In the genomic region with DNA sequence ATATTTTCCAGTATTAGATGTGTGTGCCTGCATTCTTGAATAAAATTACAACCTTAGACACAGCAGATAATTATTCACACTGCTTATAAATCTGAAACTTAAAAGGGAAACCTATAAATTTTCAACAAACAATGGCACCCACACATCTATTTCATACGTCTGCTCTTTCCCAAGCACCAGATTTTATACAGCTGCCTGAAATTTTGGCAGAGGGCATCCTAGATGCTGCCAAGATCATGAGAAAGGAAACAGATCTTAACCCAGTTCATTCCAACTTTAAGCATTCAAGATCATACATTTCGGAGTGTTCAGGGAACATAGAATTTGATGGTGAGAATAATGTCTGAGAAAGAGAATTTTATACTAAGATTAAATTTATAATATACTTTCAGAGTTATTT, we compare ENCODE assay signal across 23 cellular contexts. TPM values are rescaled to one million over a fixed set of nuclear protein-coding genes. Genes with fewer than 3 reads are reported as not detected.
DNase-seq lines count a peak whose midpoint lies in the region; ATAC-seq and TF ChIP-seq lines count a peak whose summit lies in the region.
"Had no signal": no experiment of that assay in that cellular context is flagged by ENCODE, and none has a peak within 500 bp of the region (broad histone marks: within the 10 kb centered on the region; RNA-seq: fewer than 3 reads in every experiment).

No MANE protein-coding gene starts in this region.

- TF ChIP-seq POLR2A in suprapubic skin (IDR thresholded peaks at IDR 0.05): no peak

- H3K27me3 ChIP-seq in suprapubic skin: no peaks in the 10 kb centered on the region
- H3K27me3 ChIP-seq: BLaER1 had no signal

- H3K36me3 ChIP-seq in suprapubic skin: no peaks in the 10 kb centered on the region
- H3K36me3 ChIP-seq: BLaER1 had no signal

- H3K9me3 ChIP-seq in suprapubic skin: no peaks in the 10 kb centered on the region
- H3K9me3 ChIP-seq: BLaER1, SK-N-SH had no signal

- peak; percentile 5 for DNase-seq in GM03348 (ENCODE audit: low spot score)
- DNase-seq in fibroblast of pulmonary artery (ENCODE audit: low read depth): peak; percentile 71
- DNase-seq in suprapubic skin (ENCODE audit: low spot score in 2 of 2): no peak
- no peak for DNase-seq in posterior vena cava (ENCODE audit: low spot score)
- DNase-seq in GM19240 (ENCODE audit: insufficient read length, low spot score): no peak
- DNase-seq: CD4-positive, alpha-beta T cell; COR-L47; DMS79; HCEC 1CT; IMR-90; NCI-H1048; NCI-H146; NCI-H2029; NCI-H2227 treated with DMSO at 0.1 percent for 48 hours; NCI-H510A; SIG-M5; SK-N-SH had no signal

- no peak for TF ChIP-seq CTCF in VCaP (conservative IDR thresholded peaks at IDR 0.05)
- TF ChIP-seq CTCF in fibroblast of pulmonary artery (IDR thresholded peaks at IDR 0.05; ENCODE audit: low read length, missing control alignments): no peak
- no peak for TF ChIP-seq CTCF in suprapubic skin (IDR thresholded peaks at IDR 0.05)

- no peak for ATAC-seq in HG02885 (IDR thresholded peaks at IDR 0.05; ENCODE audit: poor library complexity, unreplicated experiment)
- ATAC-seq: GM12878, GM23338 had no signal

- intact Hi-C loops in posterior vena cava (cut with DNase I): no loop called here

- peaks cover 10% of the 10 kb centered on the region for H3K4me1 ChIP-seq in suprapubic skin
- H3K4me1 ChIP-seq: BLaER1 had no signal

- no peak for TF ChIP-seq EP300 in suprapubic skin (IDR thresholded peaks at IDR 0.05)

- H3K4me3 ChIP-seq in fibroblast of pulmonary artery (replicated peaks; ENCODE audit: low read depth, low read length) (no peak overlapping the region), suprapubic skin (no peak overlapping the region)
- H3K4me3 ChIP-seq: BLaER1, GM12878, GM23338 had no signal

- H3K27ac ChIP-seq in VCaP (peak overlapping the region; percentile 65), suprapubic skin (peak overlapping the region; percentile 46)
- H3K27ac ChIP-seq: BLaER1, KMS-11 had no signal

- WGBS in suprapubic skin: 18% methylated on average over 2 of the region's 2 CpGs

RNA-seq across cellular contexts. Expression of gene CLDN1, which starts 53.1 kb away (rescaled TPM):
- total RNA-seq in suprapubic skin (100 to 1,000 TPM; 524 to 822 (median 675) TPM), posterior vena cava (1 to 10 TPM in 1 of 2 donors, under 1 TPM in 1; 0.46 to 1.1 TPM)

Comparison
In these comparisons a context has a peak if more than half of its experiments do, and no peak if none do; other contexts are left out.
1. DNase-seq: peak in GM03348 (single experiment) and fibroblast of pulmonary artery (single experiment); none in suprapubic skin (0 of 2), posterior vena cava (single experiment) and GM19240 (single experiment).
2. RNA of gene CLDN1, which starts 53.1 kb away (total RNA-seq): 524 to 822 TPM in suprapubic skin; 0.46 to 1.1 TPM in posterior vena cava; every median in the first group is over 100 times any median in the second.